ENCODE assay signal across 8 cellular contexts in the genomic region with DNA sequence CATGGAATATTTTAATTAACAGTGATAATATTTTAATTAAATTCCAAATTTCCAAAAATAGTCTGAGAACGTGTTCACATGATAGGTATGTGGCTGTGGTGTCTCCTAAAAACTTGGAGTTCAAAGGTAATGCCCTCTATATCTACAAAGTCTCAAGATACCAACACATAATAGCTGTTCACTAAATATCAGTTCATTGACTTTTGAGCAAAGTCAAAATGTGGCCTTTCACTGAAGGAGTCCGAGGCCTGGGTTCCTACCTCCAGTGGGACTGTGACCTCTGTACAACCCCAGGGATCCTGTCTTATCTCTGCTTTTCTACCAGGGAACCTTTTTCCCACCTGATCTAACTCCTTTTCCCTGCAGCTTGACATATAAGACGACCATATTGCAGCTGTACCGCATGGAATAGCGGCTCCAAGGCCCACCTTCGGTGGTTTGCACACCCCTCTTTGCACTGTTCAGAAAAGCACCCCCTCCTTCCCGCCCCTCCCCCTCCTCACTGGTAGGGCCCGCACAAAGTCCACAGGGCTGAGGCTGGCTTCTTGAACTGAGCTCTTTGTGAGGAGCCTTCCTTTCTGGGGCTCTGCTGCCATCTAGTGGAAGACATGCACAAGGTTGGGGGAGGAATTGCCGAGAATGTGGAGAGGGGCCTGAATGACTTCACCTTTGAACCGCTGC. TPM values are rescaled to one million over a fixed set of nuclear protein-coding genes. Genes with fewer than 3 reads are reported as not detected.
DNase-seq lines count a peak whose midpoint lies in the region; ATAC-seq and TF ChIP-seq lines count a peak whose summit lies in the region.

No MANE protein-coding gene starts in this region.

- peak; percentile 16 for DNase-seq in DMS153 treated with DMSO at 0.1 percent for 48 hours (lab: John Stamatoyannopoulos, UW; ENCODE audit: unreplicated experiment)
- peak; percentile 54 for DNase-seq in NCI-H2227 treated with DMSO at 0.1 percent for 48 hours (lab: John Stamatoyannopoulos, UW)
- peak; percentile 77 for DNase-seq in activated CD4-positive, CD25-positive, alpha-beta regulatory T cell treated with anti-CD3 and anti-CD28 coated beads, Interleukin-2, amount 50 U/mL, for 72 hours
- DNase-seq in cerebellar cortex (ENCODE audit: low spot score): peak; percentile 89
- peak; percentile 49 for DNase-seq in kidney epithelial cell (ENCODE audit: low read depth)
- peak; percentile 70 to 83 (median 78) for DNase-seq in stimulated activated CD4-positive, alpha-beta T cell treated with anti-CD3 and anti-CD28 coated beads, Interleukin-1b, Interleukin-23, amount 100 ng/mL, for 24 hours (ENCODE audit: low read depth in 4 of 4, low spot score in 1 of 4)

- peaks cover 56% of the 10 kb centered on the region for H3K27me3 ChIP-seq in kidney epithelial cell (ENCODE audit: control insufficient read depth, insufficient read depth, low read length)

- TF ChIP-seq CTCF in kidney epithelial cell (IDR thresholded peaks at IDR 0.05; ENCODE audit: insufficient read depth, low read length, poor library complexity, severe bottlenecking): peak; percentile 87

- H3K4me3 ChIP-seq in kidney epithelial cell (ENCODE audit: low read depth, low read length): no peak overlapping the region

- no peaks in the 10 kb centered on the region for H3K36me3 ChIP-seq in kidney epithelial cell (ENCODE audit: control insufficient read depth, insufficient read depth, low read length)

- peak; percentile 31 for ATAC-seq in HG02623 (IDR thresholded peaks at IDR 0.05; ENCODE audit: unreplicated experiment)
- ATAC-seq in HG03135 (IDR thresholded peaks at IDR 0.05; ENCODE audit: unreplicated experiment): no peak

RNA-seq across cellular contexts. Expression of a gene that starts 3.1 kb away (rescaled TPM):
- total RNA-seq in kidney epithelial cell: 88.3 and 91.0 TPM in 2 replicates

RNA-seq across cellular contexts. Expression of a gene that starts 44.3 kb away (rescaled TPM):
- total RNA-seq in kidney epithelial cell: 17.3 and 18.3 TPM in 2 replicates

Comparison
In these comparisons a context has a peak if more than half of its experiments do, and no peak if none do; other contexts are left out.
1. DNase-seq: peak in every context shown above with its lines; median percentile 89 in cerebellar cortex; 78 in stimulated activated CD4-positive, alpha-beta T cell treated with anti-CD3 and anti-CD28 coated beads, Interleukin-1b, Interleukin-23, amount 100 ng/mL, for 24 hours; 77 in activated CD4-positive, CD25-positive, alpha-beta regulatory T cell treated with anti-CD3 and anti-CD28 coated beads, Interleukin-2, amount 50 U/mL, for 72 hours; 54 in NCI-H2227 treated with DMSO at 0.1 percent for 48 hours; 49 in kidney epithelial cell; 16 in DMS153 treated with DMSO at 0.1 percent for 48 hours.